Comparison of ENCODE assay signal across 1 cellular context in the genomic region with DNA sequence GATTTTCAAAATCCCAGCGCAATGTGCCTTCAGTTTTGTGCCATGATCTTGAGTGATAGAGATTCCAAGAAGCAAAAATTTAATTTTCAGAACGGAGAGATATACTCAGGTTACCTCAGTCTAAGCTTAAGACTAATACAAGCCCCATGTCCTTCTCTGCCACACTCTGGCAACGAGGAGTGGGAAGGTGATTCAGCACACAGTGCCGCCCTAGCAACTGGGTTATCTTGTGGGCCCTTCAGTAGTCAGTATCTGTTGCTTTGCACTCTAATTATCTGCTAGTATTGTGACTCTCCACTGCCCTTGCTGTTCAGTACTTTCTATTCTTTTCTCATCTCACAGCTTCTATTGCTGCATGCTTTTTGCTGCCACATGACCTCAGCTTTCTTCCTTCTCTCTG.
TF ChIP-seq lines count a peak whose summit lies in the region.

No MANE protein-coding gene starts in this region.

TF ChIP-seq in K562, 482 proteins besides CTCF, POLR2A, EP300 and RAD21 (continued from another document):
- TF ChIP-seq PREB (CRISPR knock-in tag; IDR thresholded peaks at IDR 0.05) (no peak), C11orf30 (IDR thresholded peaks at IDR 0.05; ENCODE audit: low read depth) (peak; percentile 75), ELF2 (CRISPR knock-in tag; IDR thresholded peaks at IDR 0.05) (no peak), MAFG (tag; conservative IDR thresholded peaks at IDR 0.05) (peak; percentile 62), ZNF609 (CRISPR knock-in tag; IDR thresholded peaks at IDR 0.05; ENCODE audit: borderline replicate concordance) (no peak), NR2F6 (CRISPR knock-in tag; IDR thresholded peaks at IDR 0.05) (no peak), KDM2B (CRISPR knock-in tag; IDR thresholded peaks at IDR 0.05) (no peak), FOXP4 (CRISPR knock-in tag; IDR thresholded peaks at IDR 0.05; ENCODE audit: borderline replicate concordance) (no peak), OTX1 (CRISPR knock-in tag; IDR thresholded peaks at IDR 0.05) (no peak), FOXA3 (CRISPR knock-in tag; conservative IDR thresholded peaks at IDR 0.05 in 1 of 2, IDR thresholded peaks at IDR 0.05 in 1 of 2) (no peak), ZNF217 (CRISPR knock-in tag; IDR thresholded peaks at IDR 0.05) (no peak), SOX6 (IDR thresholded peaks at IDR 0.05) (no peak), ZNF780A (CRISPR knock-in tag; IDR thresholded peaks at IDR 0.05) (no peak), HIVEP1 (CRISPR knock-in tag; IDR thresholded peaks at IDR 0.05) (no peak)
- TF ChIP-seq, protein P1, sequence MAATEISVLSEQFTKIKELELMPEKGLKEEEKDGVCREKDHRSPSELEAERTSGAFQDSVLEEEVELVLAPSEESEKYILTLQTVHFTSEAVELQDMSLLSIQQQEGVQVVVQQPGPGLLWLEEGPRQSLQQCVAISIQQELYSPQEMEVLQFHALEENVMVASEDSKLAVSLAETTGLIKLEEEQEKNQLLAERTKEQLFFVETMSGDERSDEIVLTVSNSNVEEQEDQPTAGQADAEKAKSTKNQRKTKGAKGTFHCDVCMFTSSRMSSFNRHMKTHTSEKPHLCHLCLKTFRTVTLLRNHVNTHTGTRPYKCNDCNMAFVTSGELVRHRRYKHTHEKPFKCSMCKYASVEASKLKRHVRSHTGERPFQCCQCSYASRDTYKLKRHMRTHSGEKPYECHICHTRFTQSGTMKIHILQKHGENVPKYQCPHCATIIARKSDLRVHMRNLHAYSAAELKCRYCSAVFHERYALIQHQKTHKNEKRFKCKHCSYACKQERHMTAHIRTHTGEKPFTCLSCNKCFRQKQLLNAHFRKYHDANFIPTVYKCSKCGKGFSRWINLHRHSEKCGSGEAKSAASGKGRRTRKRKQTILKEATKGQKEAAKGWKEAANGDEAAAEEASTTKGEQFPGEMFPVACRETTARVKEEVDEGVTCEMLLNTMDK (IDR thresholded peaks at IDR 0.05; ENCODE audit: borderline replicate concordance, insufficient read depth, low read depth, low read length, poor library complexity, severe bottlenecking), result no peak
- TF ChIP-seq, protein P2, sequence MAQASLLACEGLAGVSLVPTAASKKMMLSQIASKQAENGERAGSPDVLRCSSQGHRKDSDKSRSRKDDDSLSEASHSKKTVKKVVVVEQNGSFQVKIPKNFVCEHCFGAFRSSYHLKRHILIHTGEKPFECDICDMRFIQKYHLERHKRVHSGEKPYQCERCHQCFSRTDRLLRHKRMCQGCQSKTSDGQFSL (CRISPR knock-in tag; IDR thresholded peaks at IDR 0.05), result no peak
- TF ChIP-seq, protein P2 (tag; IDR thresholded peaks at IDR 0.05), result no peak
